ENCODE assay signal across 8 cellular contexts in the genomic region with DNA sequence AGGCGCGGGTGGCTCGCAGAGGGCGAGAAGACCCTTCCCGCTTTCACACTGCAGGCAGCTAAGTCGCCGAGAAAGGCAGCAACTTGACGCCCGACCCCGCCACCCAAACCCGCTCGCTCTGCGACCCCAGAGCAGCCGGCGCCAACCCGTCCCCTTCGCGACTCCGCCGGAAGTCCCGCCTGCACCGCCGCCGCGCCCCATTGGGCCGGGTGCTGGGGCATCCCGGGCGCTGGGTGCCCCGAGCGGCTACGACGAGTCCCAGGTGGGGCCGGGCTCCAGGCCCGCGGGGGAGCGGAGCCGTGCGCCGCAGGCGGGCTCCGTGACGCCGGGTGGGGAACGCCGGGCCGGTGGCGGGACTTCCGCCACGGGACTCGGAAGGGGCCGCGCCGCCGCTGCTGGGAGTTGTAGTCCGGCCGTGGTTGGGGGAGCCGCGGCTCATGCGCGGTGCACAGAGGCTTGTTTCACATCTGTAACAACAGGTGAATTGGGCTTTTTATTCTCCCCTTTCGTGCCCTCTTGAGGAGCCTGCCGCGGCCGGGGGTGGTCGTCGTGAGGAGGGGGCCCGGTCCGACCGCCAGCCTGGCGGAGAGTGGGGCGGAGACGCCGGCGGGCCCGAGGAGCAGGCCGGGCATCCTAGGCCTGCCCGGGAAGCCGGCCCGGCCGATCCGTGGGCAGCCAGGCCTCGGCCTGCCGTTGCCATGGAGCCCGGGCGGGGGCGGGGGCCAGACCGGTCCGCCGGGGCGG. TPM values are rescaled to one million over a fixed set of nuclear protein-coding genes. Genes with fewer than 3 reads are reported as not detected.
DNase-seq lines count a peak whose midpoint lies in the region; TF ChIP-seq lines count a peak whose summit lies in the region.

A gene with protein sequence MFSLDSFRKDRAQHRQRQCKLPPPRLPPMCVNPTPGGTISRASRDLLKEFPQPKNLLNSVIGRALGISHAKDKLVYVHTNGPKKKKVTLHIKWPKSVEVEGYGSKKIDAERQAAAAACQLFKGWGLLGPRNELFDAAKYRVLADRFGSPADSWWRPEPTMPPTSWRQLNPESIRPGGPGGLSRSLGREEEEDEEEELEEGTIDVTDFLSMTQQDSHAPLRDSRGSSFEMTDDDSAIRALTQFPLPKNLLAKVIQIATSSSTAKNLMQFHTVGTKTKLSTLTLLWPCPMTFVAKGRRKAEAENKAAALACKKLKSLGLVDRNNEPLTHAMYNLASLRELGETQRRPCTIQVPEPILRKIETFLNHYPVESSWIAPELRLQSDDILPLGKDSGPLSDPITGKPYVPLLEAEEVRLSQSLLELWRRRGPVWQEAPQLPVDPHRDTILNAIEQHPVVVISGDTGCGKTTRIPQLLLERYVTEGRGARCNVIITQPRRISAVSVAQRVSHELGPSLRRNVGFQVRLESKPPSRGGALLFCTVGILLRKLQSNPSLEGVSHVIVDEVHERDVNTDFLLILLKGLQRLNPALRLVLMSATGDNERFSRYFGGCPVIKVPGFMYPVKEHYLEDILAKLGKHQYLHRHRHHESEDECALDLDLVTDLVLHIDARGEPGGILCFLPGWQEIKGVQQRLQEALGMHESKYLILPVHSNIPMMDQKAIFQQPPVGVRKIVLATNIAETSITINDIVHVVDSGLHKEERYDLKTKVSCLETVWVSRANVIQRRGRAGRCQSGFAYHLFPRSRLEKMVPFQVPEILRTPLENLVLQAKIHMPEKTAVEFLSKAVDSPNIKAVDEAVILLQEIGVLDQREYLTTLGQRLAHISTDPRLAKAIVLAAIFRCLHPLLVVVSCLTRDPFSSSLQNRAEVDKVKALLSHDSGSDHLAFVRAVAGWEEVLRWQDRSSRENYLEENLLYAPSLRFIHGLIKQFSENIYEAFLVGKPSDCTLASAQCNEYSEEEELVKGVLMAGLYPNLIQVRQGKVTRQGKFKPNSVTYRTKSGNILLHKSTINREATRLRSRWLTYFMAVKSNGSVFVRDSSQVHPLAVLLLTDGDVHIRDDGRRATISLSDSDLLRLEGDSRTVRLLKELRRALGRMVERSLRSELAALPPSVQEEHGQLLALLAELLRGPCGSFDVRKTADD (plus strand): TSS at position 405 of the 744 bp plus-strand sequence. CDS start 7,546 bp downstream, outside the sequence.

- TF ChIP-seq CTCF in GM12865 (IDR thresholded peaks at IDR 0.05; ENCODE audit: insufficient read depth, low read depth, low read length, missing control alignments) (no peak), HFF-Myc (IDR thresholded peaks at IDR 0.05; ENCODE audit: low read depth, low read length, missing control alignments) (no peak), left ventricle myocardium inferior (IDR thresholded peaks at IDR 0.05; ENCODE audit: borderline replicate concordance) (no peak), prostate gland (IDR thresholded peaks at IDR 0.05) (no peak)

- WGBS in prostate gland = under 1% methylated on average over 55 of the region's 90 CpGs

- peaks cover 33% of the 10 kb centered on the region for H3K4me1 ChIP-seq in left ventricle myocardium inferior
- no peaks in the 10 kb centered on the region for H3K4me1 ChIP-seq in prostate gland (replicated peaks)

- H3K27ac ChIP-seq in left ventricle myocardium inferior (replicated peaks) (peak within 1 kb of the TSS; percentile 99), prostate gland (peak within 1 kb of the TSS; percentile 92 to 97)

- peaks cover 23% of the 10 kb centered on the region for H3K36me3 ChIP-seq in left ventricle myocardium inferior
- peaks cover 0 to 8% of the 10 kb centered on the region in 2 donors for H3K36me3 ChIP-seq in prostate gland

- intact Hi-C loops in left ventricle myocardium inferior (cut with micrococcal nuclease) = no loop called here
- intact Hi-C loops in prostate gland (cut with DNase I) = no loop called here

- no peaks in the 10 kb centered on the region for H3K27me3 ChIP-seq in left ventricle myocardium inferior (ENCODE audit: low read depth)
- no peaks in the 10 kb centered on the region for H3K27me3 ChIP-seq in prostate gland (replicated peaks; ENCODE audit: insufficient read depth)

- peak; percentile 84 for TF ChIP-seq POLR2A in prostate gland (IDR thresholded peaks at IDR 0.05)

- DNase-seq in GM12865 (ENCODE audit: low read depth) = peak; percentile 90
- DNase-seq in HFF-Myc (ENCODE audit: extremely low read depth, low read depth) = no peak
- peak; percentile 59 for DNase-seq in MV-4-11 (lab: John Stamatoyannopoulos, UW)
- DNase-seq in T-helper 2 cell = peak; percentile 77 to 88 (median 80)
- DNase-seq in amygdala (lab: John Stamatoyannopoulos, UW) = peak; percentile 42 to 95 (median 84)
- peak; percentile 91 for DNase-seq in left ventricle myocardium inferior
- peak; percentile 89 for DNase-seq in prostate gland (ENCODE audit: low spot score)
- peak; percentile 88 for DNase-seq in ureter (ENCODE audit: low spot score)

- no peaks in the 10 kb centered on the region for H3K9me3 ChIP-seq in left ventricle myocardium inferior (replicated peaks)
- H3K9me3 ChIP-seq in prostate gland = no peaks in the 10 kb centered on the region

- H3K4me3 ChIP-seq in GM12865 (ENCODE audit: low read depth, low read length) (peak within 1 kb of the TSS; percentile 88), HFF-Myc (replicated peaks; ENCODE audit: low read depth, low read length) (peak within 1 kb of the TSS; percentile 65), left ventricle myocardium inferior (peak within 1 kb of the TSS; percentile 91), prostate gland (peak within 1 kb of the TSS; percentile 93 to 95)

RNA-seq across cellular contexts. Expression of the gene that starts here (rescaled TPM):
- total RNA-seq in left ventricle myocardium inferior = 49.8 TPM
- 100 to 1,000 TPM in 1 of 2 donors, 10 to 100 TPM in 1; 72.9 to 107 TPM for total RNA-seq in prostate gland
- 81.5 TPM for total RNA-seq in ureter
